ENCODE assay signal across 22 cellular contexts in the genomic region with DNA sequence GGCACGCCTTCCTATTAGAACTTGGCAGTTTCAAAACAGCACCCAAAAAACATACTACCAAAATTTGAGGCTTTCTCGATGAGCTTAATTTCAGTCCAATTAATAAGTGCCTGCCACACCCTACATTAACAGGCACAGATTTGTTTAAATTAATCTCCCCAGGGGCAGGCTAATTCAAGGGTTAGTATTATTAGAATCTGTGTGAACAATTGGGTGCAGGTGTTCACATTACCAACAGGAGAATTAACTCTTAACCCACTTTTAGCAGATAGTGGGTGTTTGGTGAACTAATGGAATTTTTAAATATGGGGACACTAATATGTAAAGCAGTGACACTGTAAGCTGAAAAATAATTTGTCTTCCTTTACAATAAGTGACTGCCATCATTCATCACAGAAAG. TPM values are rescaled to one million over a fixed set of nuclear protein-coding genes. Genes with fewer than 3 reads are reported as not detected.
DNase-seq lines count a peak whose midpoint lies in the region; ATAC-seq and TF ChIP-seq lines count a peak whose summit lies in the region.
"Had no signal": no experiment of that assay in that cellular context is flagged by ENCODE, and none has a peak within 500 bp of the region (broad histone marks: within the 10 kb centered on the region; RNA-seq: fewer than 3 reads in every experiment).

No MANE protein-coding gene starts in this region.

- H3K36me3 Mint-ChIP-seq in activated T-cell treated with anti-CD3 and anti-CD28 coated beads, Interleukin-2, amount 50 U/mL, for 24 hours (ENCODE audit: low read depth): peaks cover 48% of the 10 kb centered on the region
- H3K36me3 Mint-ChIP-seq in HFFc6 (ENCODE audit: low read depth): peaks cover 12% of the 10 kb centered on the region; the same call in 1 of the 2 replicates

- H3K79me1 ChIP-seq in trophoblast cell (ENCODE audit: low read length): peaks cover 2% of the 10 kb centered on the region

- H3K4me2 ChIP-seq in trophoblast cell (ENCODE audit: low read length): no peak overlapping the region

- no peaks in the 10 kb centered on the region for H3K9me3 ChIP-seq in trophoblast cell (ENCODE audit: insufficient read depth, low read depth, low read length)
- H3K9me3 ChIP-seq: body of pancreas, lower lobe of right lung, MG63, spleen had no signal

- H3K79me2 ChIP-seq in trophoblast cell (ENCODE audit: control insufficient read depth, insufficient read depth, low read length, poor library complexity): peaks cover 10% of the 10 kb centered on the region

- H3K18ac ChIP-seq in trophoblast cell (ENCODE audit: low read length): no peak overlapping the region

- no peak overlapping the region for H3K14ac ChIP-seq in trophoblast cell (ENCODE audit: low read length)

- no peaks in the 10 kb centered on the region for H3K9me3 Mint-ChIP-seq in activated T-cell treated with anti-CD3 and anti-CD28 coated beads, Interleukin-2, amount 50 U/mL, for 24 hours
- no peaks in the 10 kb centered on the region for H3K9me3 Mint-ChIP-seq in HFFc6
- H3K9me3 Mint-ChIP-seq: naive thymus-derived CD8-positive, alpha-beta T cell; T-cell had no signal

- H2BK120ac ChIP-seq in trophoblast cell (ENCODE audit: insufficient read depth, low read length, poor library complexity): no peak overlapping the region

- H3K4ac ChIP-seq in trophoblast cell (ENCODE audit: low read depth, low read length): peak overlapping the region; percentile 58

- TF ChIP-seq CTCF in HFFc6 (IDR thresholded peaks at IDR 0.05): no peak

- no peaks in the 10 kb centered on the region for H3K27me3 Mint-ChIP-seq in activated T-cell treated with anti-CD3 and anti-CD28 coated beads, Interleukin-2, amount 50 U/mL, for 24 hours
- H3K27me3 Mint-ChIP-seq in HFFc6 (ENCODE audit: insufficient read depth): peaks cover 3% of the 10 kb centered on the region
- H3K27me3 Mint-ChIP-seq: activated CD8-positive, alpha-beta memory T cell treated with anti-CD3 and anti-CD28 coated beads, Interleukin-2, amount 10 ng/mL, durations not matched to agents 7 days and 5 days; naive thymus-derived CD8-positive, alpha-beta T cell; progenitor cell of endocrine pancreas; T-cell had no signal

- peaks cover 3% of the 10 kb centered on the region in 2 experiments for H3K36me3 ChIP-seq in trophoblast cell (ENCODE audit: control insufficient read depth in 1 of 2, insufficient read depth in 2 of 2, low read length in 2 of 2)
- H3K36me3 ChIP-seq: lower lobe of right lung had no signal

- no peak overlapping the region for H4K91ac ChIP-seq in trophoblast cell (ENCODE audit: low read depth, low read length)

- no peak overlapping the region for H3K27ac ChIP-seq in trophoblast cell (ENCODE audit: low read depth, low read length)
- H3K27ac ChIP-seq: body of pancreas, lower lobe of right lung, WERI-Rb-1 had no signal

- no peak overlapping the region for H2BK12ac ChIP-seq in trophoblast cell (ENCODE audit: low read length)

- no peak for DNase-seq in activated T-cell treated with anti-CD3 and anti-CD28 coated beads, Interleukin-2, amount 50 U/mL, for 24 hours
- DNase-seq in activated T-cell treated with anti-CD3 and anti-CD28 coated beads for 4 hours (no peak), HFFc6 (no peak), trophoblast cell (no peak), COLO668 (lab: John Stamatoyannopoulos, UW; ENCODE audit: unreplicated experiment) (no peak)
- no peak for DNase-seq in activated CD8-positive, alpha-beta memory T cell treated with anti-CD3 and anti-CD28 coated beads for 24 hours
- DNase-seq: activated CD8-positive, alpha-beta memory T cell treated with anti-CD3 and anti-CD28 coated beads, Interleukin-2, amount 10 ng/mL, durations not matched to agents 7 days and 5 days; activated gamma-delta T cell treated with Interleukin-2 at 50 U/mL for 16 hours; body of pancreas; GDM1; lower lobe of right lung; MG63; naive thymus-derived CD8-positive, alpha-beta T cell; NCI-H2081 treated with DMSO at 0.1 percent for 48 hours; NCI-H526; spleen; stimulated activated naive CD4-positive, alpha-beta T cell treated with Interleukin-2 at 50 U/mL for 16 hours; T-cell; WERI-Rb-1 had no signal

- H2AK5ac ChIP-seq in trophoblast cell (ENCODE audit: low read length): no peak overlapping the region

- no peak overlapping the region for H3K9ac ChIP-seq in trophoblast cell (ENCODE audit: low read length)

- peaks cover 0 to 7% of the 10 kb centered on the region in 2 experiments for H3K4me1 ChIP-seq in trophoblast cell (ENCODE audit: control insufficient read depth in 1 of 2, insufficient read depth in 2 of 2, low read length in 2 of 2)

- ATAC-seq in GM21423 (IDR thresholded peaks at IDR 0.05; ENCODE audit: unreplicated experiment): no peak
- ATAC-seq: activated CD8-positive, alpha-beta memory T cell treated with anti-CD3 and anti-CD28 coated beads, Interleukin-2, amount 10 ng/mL, durations not matched to agents 7 days and 5 days; body of pancreas; lower lobe of right lung; naive thymus-derived CD8-positive, alpha-beta T cell; T-cell had no signal

- TF ChIP-seq POLR2A in Raji (IDR thresholded peaks at IDR 0.05; ENCODE audit: insufficient read depth, low read depth, low read length): 0 out of 2 replicates have a peak, but pooled peaks have one; percentile 4

- H3K23ac ChIP-seq in trophoblast cell (ENCODE audit: low read length): no peak overlapping the region

- H4K8ac ChIP-seq in trophoblast cell (ENCODE audit: low read depth, low read length): no peak overlapping the region

- H3K4me1 Mint-ChIP-seq in activated T-cell treated with anti-CD3 and anti-CD28 coated beads, Interleukin-2, amount 50 U/mL, for 24 hours (ENCODE audit: low read depth): peaks cover 71% of the 10 kb centered on the region
- H3K4me1 Mint-ChIP-seq in HFFc6 (ENCODE audit: low read depth): peaks cover 52% of the 10 kb centered on the region

- no peak overlapping the region for H3K4me3 ChIP-seq in trophoblast cell (ENCODE audit: low read depth, low read length)
- H3K4me3 ChIP-seq: body of pancreas, lower lobe of right lung, MG63 had no signal

- no peaks in the 10 kb centered on the region for H3K27me3 ChIP-seq in trophoblast cell (ENCODE audit: insufficient read depth, low read length)
- H3K27me3 ChIP-seq: body of pancreas, MG63, spleen had no signal

- H3K4me3 Mint-ChIP-seq in activated T-cell treated with anti-CD3 and anti-CD28 coated beads, Interleukin-2, amount 50 U/mL, for 24 hours: no peak overlapping the region
- no peak overlapping the region for H3K4me3 Mint-ChIP-seq in HFFc6
- H3K4me3 Mint-ChIP-seq: activated CD8-positive, alpha-beta memory T cell treated with anti-CD3 and anti-CD28 coated beads, Interleukin-2, amount 10 ng/mL, durations not matched to agents 7 days and 5 days; T-cell had no signal

- no peak overlapping the region for H2AFZ ChIP-seq in trophoblast cell (ENCODE audit: insufficient read depth, low read length, poor library complexity)

- H2BK5ac ChIP-seq in trophoblast cell (ENCODE audit: low read depth, low read length, poor library complexity): no peak overlapping the region

- no CpG with 5 or more reads among the region's 2 CpGs for whole genome bisulfite sequencing in trophoblast cell (ENCODE audit: extremely low coverage, insufficient coverage, insufficient read length)

- peak overlapping the region; percentile 33 for H3K27ac Mint-ChIP-seq in activated T-cell treated with anti-CD3 and anti-CD28 coated beads, Interleukin-2, amount 50 U/mL, for 24 hours
- peak overlapping the region; percentile 20; the same call in 1 of the 2 replicates for H3K27ac Mint-ChIP-seq in HFFc6

- no peak overlapping the region for H4K12ac ChIP-seq in trophoblast cell (ENCODE audit: low read depth, low read length)

RNA-seq across cellular contexts. Expression of a gene that starts 4.1 kb away (rescaled TPM):
- 100 to 1,000 TPM in 1 of 6 experiments, 10 to 100 TPM in 5; 84.8 to 104 (median 88.9) TPM for total RNA-seq in HFFc6 (2021; fragmentation: NEBNext Ultra II Directional; extraction: Animal tissue kit (Norgen Biotek cat#: 25700))
- polyA plus RNA-seq in trophoblast cell (2013): 33.1 and 34.2 TPM in 2 replicates

RNA-seq across cellular contexts. Expression of a gene that starts 48.9 kb away (rescaled TPM):
- total RNA-seq in HFFc6 (2021; fragmentation: NEBNext Ultra II Directional; extraction: Animal tissue kit (Norgen Biotek cat#: 25700)): 10 to 100 TPM; 13.3 to 17.5 (median 15.6) TPM
- polyA plus RNA-seq in trophoblast cell (2013): 19.2 and 22.4 TPM in 2 replicates
